Comparison of ENCODE assay signal across 1 cellular context in the genomic region with DNA sequence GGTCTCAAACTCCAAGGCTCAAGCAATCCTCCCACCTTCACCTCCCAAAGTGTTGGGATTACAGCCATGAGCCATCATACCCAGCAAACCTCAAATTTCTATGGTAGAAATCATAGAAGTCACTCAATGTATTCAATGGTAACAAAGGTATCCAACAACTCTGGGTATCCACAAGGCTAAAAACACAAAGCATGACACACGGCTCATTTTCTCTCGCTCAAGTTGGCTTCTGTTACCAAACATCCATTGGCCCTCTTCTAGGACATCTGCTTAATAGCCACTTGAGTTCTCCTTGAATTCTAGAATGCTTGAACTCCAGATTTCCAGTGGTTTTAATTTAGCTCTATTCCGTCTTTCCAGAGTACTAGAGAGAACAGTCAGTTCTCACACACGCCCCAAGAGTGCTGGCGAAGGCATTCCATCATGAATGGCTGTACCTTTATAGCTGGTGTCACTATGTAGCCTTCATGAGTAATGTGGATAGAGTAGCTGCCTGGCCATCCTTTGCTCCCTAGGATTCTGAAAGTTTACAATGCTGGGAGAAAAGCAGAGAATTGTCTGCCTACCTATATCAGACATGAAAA.
TF ChIP-seq lines count a peak whose summit lies in the region.

No MANE protein-coding gene starts in this region.

TF ChIP-seq in GM23338, 12 proteins besides CTCF, POLR2A, EP300 and RAD21 (continued from another document):
- TF ChIP-seq, protein P1, sequence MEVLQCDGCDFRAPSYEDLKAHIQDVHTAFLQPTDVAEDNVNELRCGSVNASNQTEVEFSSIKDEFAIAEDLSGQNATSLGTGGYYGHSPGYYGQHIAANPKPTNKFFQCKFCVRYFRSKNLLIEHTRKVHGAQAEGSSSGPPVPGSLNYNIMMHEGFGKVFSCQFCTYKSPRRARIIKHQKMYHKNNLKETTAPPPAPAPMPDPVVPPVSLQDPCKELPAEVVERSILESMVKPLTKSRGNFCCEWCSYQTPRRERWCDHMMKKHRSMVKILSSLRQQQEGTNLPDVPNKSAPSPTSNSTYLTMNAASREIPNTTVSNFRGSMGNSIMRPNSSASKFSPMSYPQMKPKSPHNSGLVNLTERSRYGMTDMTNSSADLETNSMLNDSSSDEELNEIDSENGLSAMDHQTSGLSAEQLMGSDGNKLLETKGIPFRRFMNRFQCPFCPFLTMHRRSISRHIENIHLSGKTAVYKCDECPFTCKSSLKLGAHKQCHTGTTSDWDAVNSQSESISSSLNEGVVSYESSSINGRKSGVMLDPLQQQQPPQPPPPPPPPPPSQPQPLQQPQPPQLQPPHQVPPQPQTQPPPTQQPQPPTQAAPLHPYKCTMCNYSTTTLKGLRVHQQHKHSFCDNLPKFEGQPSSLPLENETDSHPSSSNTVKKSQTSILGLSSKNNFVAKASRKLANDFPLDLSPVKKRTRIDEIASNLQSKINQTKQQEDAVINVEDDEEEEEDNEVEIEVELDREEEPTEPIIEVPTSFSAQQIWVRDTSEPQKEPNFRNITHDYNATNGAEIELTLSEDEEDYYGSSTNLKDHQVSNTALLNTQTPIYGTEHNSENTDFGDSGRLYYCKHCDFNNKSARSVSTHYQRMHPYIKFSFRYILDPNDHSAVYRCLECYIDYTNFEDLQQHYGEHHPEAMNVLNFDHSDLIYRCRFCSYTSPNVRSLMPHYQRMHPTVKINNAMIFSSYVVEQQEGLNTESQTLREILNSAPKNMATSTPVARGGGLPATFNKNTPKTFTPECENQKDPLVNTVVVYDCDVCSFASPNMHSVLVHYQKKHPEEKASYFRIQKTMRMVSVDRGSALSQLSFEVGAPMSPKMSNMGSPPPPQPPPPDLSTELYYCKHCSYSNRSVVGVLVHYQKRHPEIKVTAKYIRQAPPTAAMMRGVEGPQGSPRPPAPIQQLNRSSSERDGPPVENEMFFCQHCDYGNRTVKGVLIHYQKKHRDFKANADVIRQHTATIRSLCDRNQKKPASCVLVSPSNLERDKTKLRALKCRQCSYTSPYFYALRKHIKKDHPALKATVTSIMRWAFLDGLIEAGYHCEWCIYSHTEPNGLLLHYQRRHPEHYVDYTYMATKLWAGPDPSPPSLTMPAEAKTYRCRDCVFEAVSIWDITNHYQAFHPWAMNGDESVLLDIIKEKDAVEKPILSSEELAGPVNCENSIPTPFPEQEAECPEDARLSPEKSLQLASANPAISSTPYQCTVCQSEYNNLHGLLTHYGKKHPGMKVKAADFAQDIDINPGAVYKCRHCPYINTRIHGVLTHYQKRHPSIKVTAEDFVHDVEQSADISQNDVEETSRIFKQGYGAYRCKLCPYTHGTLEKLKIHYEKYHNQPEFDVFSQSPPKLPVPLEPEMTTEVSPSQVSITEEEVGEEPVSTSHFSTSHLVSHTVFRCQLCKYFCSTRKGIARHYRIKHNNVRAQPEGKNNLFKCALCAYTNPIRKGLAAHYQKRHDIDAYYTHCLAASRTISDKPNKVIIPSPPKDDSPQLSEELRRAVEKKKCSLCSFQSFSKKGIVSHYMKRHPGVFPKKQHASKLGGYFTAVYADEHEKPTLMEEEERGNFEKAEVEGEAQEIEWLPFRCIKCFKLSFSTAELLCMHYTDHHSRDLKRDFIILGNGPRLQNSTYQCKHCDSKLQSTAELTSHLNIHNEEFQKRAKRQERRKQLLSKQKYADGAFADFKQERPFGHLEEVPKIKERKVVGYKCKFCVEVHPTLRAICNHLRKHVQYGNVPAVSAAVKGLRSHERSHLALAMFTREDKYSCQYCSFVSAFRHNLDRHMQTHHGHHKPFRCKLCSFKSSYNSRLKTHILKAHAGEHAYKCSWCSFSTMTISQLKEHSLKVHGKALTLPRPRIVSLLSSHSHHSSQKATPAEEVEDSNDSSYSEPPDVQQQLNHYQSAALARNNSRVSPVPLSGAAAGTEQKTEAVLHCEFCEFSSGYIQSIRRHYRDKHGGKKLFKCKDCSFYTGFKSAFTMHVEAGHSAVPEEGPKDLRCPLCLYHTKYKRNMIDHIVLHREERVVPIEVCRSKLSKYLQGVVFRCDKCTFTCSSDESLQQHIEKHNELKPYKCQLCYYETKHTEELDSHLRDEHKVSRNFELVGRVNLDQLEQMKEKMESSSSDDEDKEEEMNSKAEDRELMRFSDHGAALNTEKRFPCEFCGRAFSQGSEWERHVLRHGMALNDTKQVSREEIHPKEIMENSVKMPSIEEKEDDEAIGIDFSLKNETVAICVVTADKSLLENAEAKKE (CRISPR knock-in tag; IDR thresholded peaks at IDR 0.05), result no peak
